9 cellular contexts compared by ENCODE assay signal in genomic region chr6:53426544-53427270, GRCh38.
DNase-seq lines count a peak whose midpoint lies in the region; ATAC-seq and TF ChIP-seq lines count a peak whose summit lies in the region.
"Had no signal": no experiment of that assay in that cellular context is flagged by ENCODE, and none has a peak within 500 bp of the region (broad histone marks: within the 10 kb centered on the region; RNA-seq: fewer than 3 reads in every experiment).

No MANE protein-coding gene starts in this region.

- POLR2A ChIA-PET in SK-N-SH (lab: Yijun Ruan, JAX): interaction anchor here (0.6 kb wide), 1 partner anchor 256 kb away, joined by 3 read pairs; no protein-coding TSS in a partner anchor

- no peaks in the 10 kb centered on the region for H3K9me3 ChIP-seq in SK-N-SH

- CTCF ChIA-PET in SK-N-SH (lab: Yijun Ruan, JAX): interaction anchor here (0.8 to 1.0 kb wide), 2 partner anchors 255 to 763 kb away, joined by 3 read pairs; no protein-coding TSS in a partner anchor

- no peaks in the 10 kb centered on the region for H3F3A ChIP-seq in SK-N-SH (replicated peaks; ENCODE audit: insufficient read depth)

- WGBS in SK-N-SH (ENCODE audit: low lambda C conversion rate): 38% methylated on average over 5 of the region's 5 CpGs

- no peak overlapping the region for H3K27ac ChIP-seq in SK-N-SH (ENCODE audit: low read depth in 2 of 2, low read length in 1 of 2)

- H3K27me3 ChIP-seq in SK-N-SH (ENCODE audit: insufficient read depth): peaks cover 5% of the 10 kb centered on the region; the same call in 1 of the 2 replicates

- TF ChIP-seq CTCF in SK-N-SH (IDR thresholded peaks at IDR 0.05): no peak

- H3K9ac ChIP-seq in SK-N-SH: no peak overlapping the region

- no peak overlapping the region for H3K4me2 ChIP-seq in SK-N-SH

- TF ChIP-seq RAD21 in SK-N-SH (IDR thresholded peaks at IDR 0.05; ENCODE audit: low read length): no peak

- H2AFZ ChIP-seq in SK-N-SH (ENCODE audit: low read depth): no peak overlapping the region

- peak; percentile 85 for ATAC-seq in GM18498 (IDR thresholded peaks at IDR 0.05; ENCODE audit: unreplicated experiment)
- peak; percentile 75 for ATAC-seq in GM19372 (IDR thresholded peaks at IDR 0.05; ENCODE audit: low read depth, unreplicated experiment)
- ATAC-seq in HG02884 (IDR thresholded peaks at IDR 0.05; ENCODE audit: unreplicated experiment): peak; percentile 96

- H4K20me1 ChIP-seq in SK-N-SH (ENCODE audit: insufficient read depth): no peaks in the 10 kb centered on the region

- DNase-seq in NCI-H226 (peak; percentile 23), CD1c-positive myeloid dendritic cell (ENCODE audit: extremely low spot score) (no peak), SK-N-SH (no peak), RKO (ENCODE audit: low spot score) (no peak), GF-D8 (lab: John Stamatoyannopoulos, UW) (no peak)
- DNase-seq: NCI-H1694 had no signal

- TF ChIP-seq EP300 in SK-N-SH (IDR thresholded peaks at IDR 0.05; ENCODE audit: borderline replicate concordance in 1 of 2, low read depth in 1 of 2, low read length in 1 of 2): no peak

- no peaks in the 10 kb centered on the region for H3K36me3 ChIP-seq in SK-N-SH (replicated peaks in 1 of 2; ENCODE audit: control insufficient read depth in 1 of 2, insufficient read depth in 2 of 2, low read length in 1 of 2)

- H3K4me3 ChIP-seq in SK-N-SH (ENCODE audit: low read depth in 2 of 2, low read length in 1 of 2): no peak overlapping the region

- no peaks in the 10 kb centered on the region for H3K4me1 ChIP-seq in SK-N-SH (ENCODE audit: control insufficient read depth in 1 of 2, insufficient read depth in 2 of 2, low read depth in 1 of 2, low read length in 1 of 2)

- H3K9me2 ChIP-seq in SK-N-SH: no peaks in the 10 kb centered on the region

- H3K79me2 ChIP-seq in SK-N-SH (ENCODE audit: insufficient read depth): no peaks in the 10 kb centered on the region

TF ChIP-seq in SK-N-SH, 30 proteins besides CTCF, POLR2A, EP300 and RAD21:
- TF ChIP-seq REST (IDR thresholded peaks at IDR 0.05; ENCODE audit: low read depth, low read length) (no peak), MXI1 (IDR thresholded peaks at IDR 0.05; ENCODE audit: low read depth, low read length) (no peak), EZH2phosphoT487 (IDR thresholded peaks at IDR 0.05; ENCODE audit: borderline replicate concordance, low read depth) (no peak), FOSL2 (IDR thresholded peaks at IDR 0.05; ENCODE audit: borderline replicate concordance, low read depth) (no peak), TAF1 (IDR thresholded peaks at IDR 0.05; ENCODE audit: borderline replicate concordance, low read depth, low read length) (no peak)
